In genomic region chr13:52652980-52653303, GRCh38 we compare ENCODE assay signal across 8 cellular contexts. TPM values are rescaled to one million over a fixed set of nuclear protein-coding genes. Genes with fewer than 3 reads are reported as not detected.
DNase-seq lines count a peak whose midpoint lies in the region; ATAC-seq and TF ChIP-seq lines count a peak whose summit lies in the region.

No MANE protein-coding gene starts in this region.

- no peak overlapping the region for H2AK5ac ChIP-seq in H9 (ENCODE audit: insufficient read length, low read length)

- H2BK20ac ChIP-seq in H9 (ENCODE audit: low read depth, low read length, poor library complexity, severe bottlenecking) = no peak overlapping the region

- H3K79me1 ChIP-seq in H9 (ENCODE audit: insufficient read depth, low read depth, low read length, poor library complexity, severe bottlenecking) = peaks cover 2% of the 10 kb centered on the region

- peak overlapping the region; percentile 59; the same call in 1 of the 2 replicates for H3K14ac ChIP-seq in H9 (ENCODE audit: insufficient read depth, low read length)

- no peak overlapping the region for H2AFZ ChIP-seq in H9 (ENCODE audit: low read length)

- H3K4me3 ChIP-seq in MG63 = peak overlapping the region; percentile 70

- H4K8ac ChIP-seq in H9 (replicated peaks; ENCODE audit: insufficient read length, low read depth, low read length) = no peak overlapping the region

- no peak overlapping the region for H2BK15ac ChIP-seq in H9 (ENCODE audit: low read depth, low read length)

- peak overlapping the region; percentile 43 for H3K4me2 ChIP-seq in H9 (ENCODE audit: insufficient read depth, insufficient read length, low read length)

- no peaks in the 10 kb centered on the region for H3K27me3 ChIP-seq in H9 (ENCODE audit: insufficient read depth, low read length)
- no peaks in the 10 kb centered on the region for H3K27me3 ChIP-seq in MG63

- no peak overlapping the region for H3K56ac ChIP-seq in H9 (ENCODE audit: insufficient read length, low read depth, low read length)

- H2BK12ac ChIP-seq in H9 (ENCODE audit: insufficient read length, low read depth, low read length) = no peak overlapping the region

- ATAC-seq in GM18505 (IDR thresholded peaks at IDR 0.05; ENCODE audit: unreplicated experiment) = peak; percentile 34

- H4K5ac ChIP-seq in H9 (ENCODE audit: insufficient read length, low read depth, low read length) = no peak overlapping the region

- H3K27ac ChIP-seq in H9 (ENCODE audit: insufficient read length, low read depth, low read length) (peak overlapping the region; percentile 88), epithelial cell of prostate (peak overlapping the region; percentile 96)

- H3K18ac ChIP-seq in H9 (ENCODE audit: insufficient read length, low read depth, low read length) = peak overlapping the region; percentile 25

- H4K91ac ChIP-seq in H9 (ENCODE audit: insufficient read length, low read depth, low read length) = no peak overlapping the region

- H3K27ac Mint-ChIP-seq in H9 (no peak overlapping the region), neural crest cell (ENCODE audit: unreplicated experiment) (no peak overlapping the region)

- H3K4me3 Mint-ChIP-seq in H9 (no peak overlapping the region), neural crest cell (no peak overlapping the region)

- peaks cover 22% of the 10 kb centered on the region for H3K36me3 ChIP-seq in MG63

- DNase-seq in H9 (no peak), MG63 (no peak), epithelial cell of prostate (ENCODE audit: low read depth, low spot score) (no peak), neural crest cell (ENCODE audit: low read depth, low spot score) (no peak), NCI-H345 treated with DMSO at 0.1 percent for 48 hours (lab: John Stamatoyannopoulos, UW; ENCODE audit: unreplicated experiment) (no peak), NOMO-1 treated with DMSO at 0.1 percent for 48 hours (lab: John Stamatoyannopoulos, UW; ENCODE audit: unreplicated experiment) (no peak), NCI-H2227 (lab: John Stamatoyannopoulos, UW; ENCODE audit: unreplicated experiment) (no peak)

- H4K20me1 ChIP-seq in H9 (ENCODE audit: control insufficient read depth, insufficient read depth, insufficient read length) = no peaks in the 10 kb centered on the region

- no peaks in the 10 kb centered on the region for H3K9me3 Mint-ChIP-seq in H9
- no peaks in the 10 kb centered on the region for H3K9me3 Mint-ChIP-seq in neural crest cell

- no peak overlapping the region for H3K23ac ChIP-seq in H9 (ENCODE audit: insufficient read length, low read depth, low read length)

- H3K27me3 Mint-ChIP-seq in H9 (ENCODE audit: low read depth) = no peaks in the 10 kb centered on the region
- no peaks in the 10 kb centered on the region for H3K27me3 Mint-ChIP-seq in neural crest cell (ENCODE audit: low read depth)

- no peak for TF ChIP-seq POLR2A in GM18505 (IDR thresholded peaks at IDR 0.05; ENCODE audit: borderline replicate concordance, extremely low read depth, insufficient read depth, insufficient read length)

- H3T11ph ChIP-seq in H9 (ENCODE audit: low read length) = no peak overlapping the region

- WGBS in H9 (ENCODE audit: extremely low coverage, insufficient read length, low lambda C conversion rate) = no CpG with 5 or more reads among the region's 18 CpGs

- TF ChIP-seq CTCF in H9 (conservative IDR thresholded peaks at IDR 0.05) (no peak; the same call in 1 of the 3 replicates), neural crest cell (conservative IDR thresholded peaks at IDR 0.05) (peak; percentile 17)

- peak overlapping the region; percentile 95 for H3K9ac ChIP-seq in H9 (ENCODE audit: extremely low read depth, insufficient read length, low read length)

- H3K4me1 Mint-ChIP-seq in H9 = peaks cover 6 to 7% of the 10 kb centered on the region in 2 experiments
- peaks cover 8% of the 10 kb centered on the region for H3K4me1 Mint-ChIP-seq in neural crest cell

- H3K79me2 ChIP-seq in H9 (ENCODE audit: insufficient read depth, low read length) = peaks cover 27% of the 10 kb centered on the region; the same call in 1 of the 2 replicates

- no peak overlapping the region for H2BK5ac ChIP-seq in H9 (ENCODE audit: insufficient read length, low read length)

- H3K4ac ChIP-seq in H9 (ENCODE audit: low read depth, low read length) = no peak overlapping the region

- H3K4me1 ChIP-seq in H9 (ENCODE audit: insufficient read depth, low read length) = no peaks in the 10 kb centered on the region; the same call in 1 of the 2 replicates

- H3K9me3 ChIP-seq in H9 (ENCODE audit: control insufficient read depth, low read depth, low read length) = no peaks in the 10 kb centered on the region
- H3K9me3 ChIP-seq in MG63 = no peaks in the 10 kb centered on the region

- peaks cover 9% of the 10 kb centered on the region for H3K23me2 ChIP-seq in H9 (ENCODE audit: insufficient read length, low read depth, low read length, poor library complexity, severe bottlenecking)

- no peak overlapping the region for H2BK120ac ChIP-seq in H9 (ENCODE audit: low read depth, low read length, poor library complexity, severe bottlenecking)

- H3K36me3 Mint-ChIP-seq in H9 (ENCODE audit: insufficient read depth in 1 of 3, low read depth in 3 of 3) = peaks cover 10 to 37% (median 29%) of the 10 kb centered on the region in 3 experiments; a peak in 6 of 7 replicates
- peaks cover 18% of the 10 kb centered on the region for H3K36me3 Mint-ChIP-seq in neural crest cell (ENCODE audit: low read depth)

RNA-seq across cellular contexts. Expression of gene SUGT1, which starts 0.3 kb away (rescaled TPM):
- total RNA-seq in H9 (2021) = 99.6 and 103 TPM in 2 replicates
- 34.3 and 73.2 TPM in 2 replicates for total RNA-seq in MG63 (2014; rRNA removed; shearing (Covaris generic); ENCODE audit: low replicate concordance)
- total RNA-seq in neural crest cell = 74.0 and 75.2 TPM in 2 replicates

RNA-seq across cellular contexts. Expression of gene HNRNPA1L2, which starts 10.7 kb away (rescaled TPM):
- total RNA-seq in H9 (2021) = 10.6 and 11.1 TPM in 2 replicates
- 0.33 TPM in 1 of 2 replicates, not detected in the other for total RNA-seq in MG63 (2014; rRNA removed; shearing (Covaris generic); ENCODE audit: low replicate concordance)
- 13.8 and 14.3 TPM in 2 replicates for total RNA-seq in neural crest cell
